Comparison of ENCODE assay signal across 8 cellular contexts in genomic region chr21:36203603-36203889, GRCh38. TPM values are rescaled to one million over a fixed set of nuclear protein-coding genes. Genes with fewer than 3 reads are reported as not detected.
DNase-seq lines count a peak whose midpoint lies in the region; ATAC-seq, FAIRE-seq and TF ChIP-seq lines count a peak whose summit lies in the region.

No MANE protein-coding gene starts in this region.

- H3K4me3 ChIP-seq in Caco-2 (ENCODE audit: low read depth, low read length): no peak overlapping the region
- no peak overlapping the region for H3K4me3 ChIP-seq in lung

- DNase-seq in Caco-2 (peak in 1 of 2 experiments; percentile 54), HS-5 (ENCODE audit: low read depth) (peak; percentile 79), lung (ENCODE audit: low spot score) (no peak), urothelium cell line (ENCODE audit: low spot score) (peak; percentile 65), midbrain (lab: John Stamatoyannopoulos, UW) (no peak)
- peak; percentile 23 for DNase-seq in activated T-helper 9 cell treated with anti-CD3 and anti-CD28 coated beads, Interleukin-2, amount 50 U/mL, for 16 hours (ENCODE audit: low read depth)

- FAIRE-seq in urothelium cell line (lab: Jason Lieb, UNC): no peak

- H3K4me1 ChIP-seq in Caco-2: peaks cover 37% of the 10 kb centered on the region
- no peaks in the 10 kb centered on the region for H3K4me1 ChIP-seq in lung (ENCODE audit: control insufficient read depth in 2 of 2, insufficient read depth in 2 of 2, low read length in 2 of 2)

- no peak overlapping the region for H3K4me3 Mint-ChIP-seq in Caco-2 (ENCODE audit: unreplicated experiment)

- peaks cover 13% of the 10 kb centered on the region for H3K36me3 Mint-ChIP-seq in Caco-2 (ENCODE audit: insufficient read depth, unreplicated experiment)

- no TSS peak for BruUV-seq in Caco-2 (replicated peaks; lab: Mats Ljungman, UMichigan)

- intact Hi-C loops in Caco-2 (cut with micrococcal nuclease; ENCODE audit: unreplicated experiment): loop anchor here (2.0 kb wide), 2 partner anchors 15 to 47 kb away; partner anchors contain the start of gene DOP1B

- no peak overlapping the region for H3K27ac ChIP-seq in lung (ENCODE audit: low read depth in 1 of 2, low read length in 1 of 2)

- H3K4me1 Mint-ChIP-seq in Caco-2 (ENCODE audit: low read depth, unreplicated experiment): peaks cover 35% of the 10 kb centered on the region

- H3K27ac Mint-ChIP-seq in Caco-2 (ENCODE audit: unreplicated experiment): peak overlapping the region; percentile 84

- H3K27me3 ChIP-seq in Caco-2 (replicated peaks; ENCODE audit: control insufficient read depth, insufficient read depth, low read length): no peaks in the 10 kb centered on the region
- no peaks in the 10 kb centered on the region for H3K27me3 ChIP-seq in lung (ENCODE audit: control insufficient read depth, insufficient read depth)

- TF ChIP-seq CTCF in Caco-2 (IDR thresholded peaks at IDR 0.05; ENCODE audit: insufficient read depth in 1 of 2, low read depth in 1 of 2, low read length in 1 of 2, severe bottlenecking in 1 of 2, unreplicated experiment in 1 of 2) (no peak), lung (IDR thresholded peaks at IDR 0.05; ENCODE audit: control extremely low read depth, extremely low read depth) (no peak)

- H3K36me3 ChIP-seq in Caco-2 (ENCODE audit: control insufficient read depth, insufficient read depth, low read length): no peaks in the 10 kb centered on the region
- H3K36me3 ChIP-seq in lung (ENCODE audit: control insufficient read depth in 2 of 2, insufficient read depth in 2 of 2, low read length in 2 of 2): peaks cover 3 to 9% of the 10 kb centered on the region in 2 donors

- H3K9me3 Mint-ChIP-seq in Caco-2 (ENCODE audit: unreplicated experiment): no peaks in the 10 kb centered on the region

- H3K9me3 ChIP-seq in Caco-2 (no peaks in the 10 kb centered on the region), lung (ENCODE audit: control insufficient read depth in 2 of 2, insufficient read depth in 1 of 2, low read length in 1 of 2) (no peaks in the 10 kb centered on the region)

- no peaks in the 10 kb centered on the region for H3K27me3 Mint-ChIP-seq in Caco-2 (ENCODE audit: insufficient read depth, unreplicated experiment)

- WGBS in lung, 2 donors: 44 to 50% methylated on average over 1 of the region's 1 CpG

- POLR2A ChIA-PET in Caco-2 (lab: Charles Lee): interaction anchor here (0.5 to 2.9 kb wide), 4 partner anchors 15 to 116 kb away, joined by 4 to 10 read pairs (median 8); partner anchors contain the start of gene MORC3

- ATAC-seq in lung (ENCODE audit: insufficient read depth, low FRiP score) (peak; percentile 74), GM21786 (IDR thresholded peaks at IDR 0.05; ENCODE audit: unreplicated experiment) (no peak), HG02588 (IDR thresholded peaks at IDR 0.05; ENCODE audit: unreplicated experiment) (no peak)

- CTCF ChIA-PET in Caco-2 (lab: Charles Lee): no interaction called here

RNA-seq across cellular contexts. Expression of gene DOP1B, which starts 46.9 kb away (rescaled TPM):
- total RNA-seq in Caco-2 (2022) (15.9 and 16.7 TPM in 2 replicates), lung (10 to 100 TPM; 14.4 to 23.7 TPM)
- polyA plus RNA-seq in lung: 1 to 10 TPM; 5.2 to 8.0 TPM

Comparison
In these comparisons a context has a peak if more than half of its experiments do, and no peak if none do; other contexts are left out.
1. DNase-seq: peak in HS-5 (single experiment), activated T-helper 9 cell treated with anti-CD3 and anti-CD28 coated beads, Interleukin-2, amount 50 U/mL, for 16 hours (single experiment) and urothelium cell line (single experiment); none in lung (single experiment) and midbrain (single experiment).